17 cellular contexts compared by ENCODE assay signal in genomic region chr11:134171951-134172350, GRCh38. TPM values are rescaled to one million over a fixed set of nuclear protein-coding genes. Genes with fewer than 3 reads are reported as not detected.
A peak's percentile ranks its signal among the peaks of the same experiment; 100 is the strongest.
DNase-seq lines count a peak whose midpoint lies in the region; ATAC-seq and TF ChIP-seq lines count a peak whose summit lies in the region.
"Had no signal": no experiment of that assay in that cellular context is flagged by ENCODE, and none has a peak within 500 bp of the region (broad histone marks: within the 10 kb centered on the region; RNA-seq: fewer than 3 reads in every experiment).

No MANE protein-coding gene starts in this region.

- H3K27me3 Mint-ChIP-seq in activated naive CD8-positive, alpha-beta T cell: no peaks in the 10 kb centered on the region
- H3K27me3 Mint-ChIP-seq in activated naive CD8-positive, alpha-beta T cell treated with anti-CD3 and anti-CD28 coated beads for 36 hours: no peaks in the 10 kb centered on the region
- no peaks in the 10 kb centered on the region for H3K27me3 Mint-ChIP-seq in activated T-helper 17 cell treated with anti-CD3 and anti-CD28 coated beads, Interleukin-2, amount 50 U/mL, for 72 hours
- peaks cover 14% of the 10 kb centered on the region for H3K27me3 Mint-ChIP-seq in endothelial cell (ENCODE audit: unreplicated experiment)
- H3K27me3 Mint-ChIP-seq: CD4-positive, CD25-positive, alpha-beta regulatory T cell; CD8-positive, alpha-beta memory T cell had no signal

- H3K36me3 Mint-ChIP-seq in activated naive CD8-positive, alpha-beta T cell: peaks cover 11% of the 10 kb centered on the region
- H3K36me3 Mint-ChIP-seq in activated naive CD8-positive, alpha-beta T cell treated with anti-CD3 and anti-CD28 coated beads for 36 hours: peaks cover 27% of the 10 kb centered on the region
- peaks cover 98% of the 10 kb centered on the region for H3K36me3 Mint-ChIP-seq in activated T-helper 17 cell treated with anti-CD3 and anti-CD28 coated beads, Interleukin-2, amount 50 U/mL, for 72 hours (ENCODE audit: low read depth)
- peaks cover 92% of the 10 kb centered on the region for H3K36me3 Mint-ChIP-seq in endothelial cell (ENCODE audit: low read depth, unreplicated experiment)

- ATAC-seq in activated T-helper 17 cell treated with anti-CD3 and anti-CD28 coated beads, Interleukin-2, amount 50 U/mL, for 72 hours (replicated peaks): no peak
- no peak for ATAC-seq in HG02938 (IDR thresholded peaks at IDR 0.05; ENCODE audit: unreplicated experiment)

- no peaks in the 10 kb centered on the region for H3K4me1 Mint-ChIP-seq in activated naive CD8-positive, alpha-beta T cell (ENCODE audit: low read depth)
- H3K4me1 Mint-ChIP-seq in activated naive CD8-positive, alpha-beta T cell treated with anti-CD3 and anti-CD28 coated beads for 36 hours: no peaks in the 10 kb centered on the region
- H3K4me1 Mint-ChIP-seq in activated T-helper 17 cell treated with anti-CD3 and anti-CD28 coated beads, Interleukin-2, amount 50 U/mL, for 72 hours: no peaks in the 10 kb centered on the region
- H3K4me1 Mint-ChIP-seq in endothelial cell (ENCODE audit: unreplicated experiment): no peaks in the 10 kb centered on the region
- H3K4me1 Mint-ChIP-seq: CD4-positive, CD25-positive, alpha-beta regulatory T cell; CD8-positive, alpha-beta memory T cell had no signal

- TF ChIP-seq CTCF in endothelial cell (IDR thresholded peaks at IDR 0.05; ENCODE audit: unreplicated experiment): no peak

- peak overlapping the region; percentile 9 for H3K27ac Mint-ChIP-seq in activated naive CD8-positive, alpha-beta T cell
- H3K27ac Mint-ChIP-seq in activated naive CD8-positive, alpha-beta T cell treated with anti-CD3 and anti-CD28 coated beads for 36 hours: no peak overlapping the region
- peak overlapping the region; percentile 66 for H3K27ac Mint-ChIP-seq in activated T-helper 17 cell treated with anti-CD3 and anti-CD28 coated beads, Interleukin-2, amount 50 U/mL, for 72 hours
- peak overlapping the region; percentile 64 for H3K27ac Mint-ChIP-seq in endothelial cell (ENCODE audit: unreplicated experiment)

- H3K4me3 Mint-ChIP-seq in activated naive CD8-positive, alpha-beta T cell: no peak overlapping the region
- no peak overlapping the region for H3K4me3 Mint-ChIP-seq in activated naive CD8-positive, alpha-beta T cell treated with anti-CD3 and anti-CD28 coated beads for 36 hours
- no peak overlapping the region for H3K4me3 Mint-ChIP-seq in activated T-helper 17 cell treated with anti-CD3 and anti-CD28 coated beads, Interleukin-2, amount 50 U/mL, for 72 hours
- H3K4me3 Mint-ChIP-seq in endothelial cell (ENCODE audit: unreplicated experiment): peak overlapping the region; percentile 84
- H3K4me3 Mint-ChIP-seq: CD4-positive, CD25-positive, alpha-beta regulatory T cell; CD8-positive, alpha-beta memory T cell had no signal

- no peak for DNase-seq in activated naive CD8-positive, alpha-beta T cell treated with anti-CD3 and anti-CD28 coated beads for 36 hours
- DNase-seq in endothelial cell (ENCODE audit: low spot score): no peak
- DNase-seq in HCEC 1CT: no peak
- DNase-seq: ACHN; BE2C; C1 segment of cervical spinal cord; CD4-positive, CD25-positive, alpha-beta regulatory T cell; CD8-positive, alpha-beta memory T cell; COR-L47; DMS 273 treated with DMSO at 0.1 percent for 48 hours; DMS53; DND-41; EL; IMR-90 had no signal

- H3K9me3 Mint-ChIP-seq in activated naive CD8-positive, alpha-beta T cell (ENCODE audit: low read depth): no peaks in the 10 kb centered on the region
- no peaks in the 10 kb centered on the region for H3K9me3 Mint-ChIP-seq in activated naive CD8-positive, alpha-beta T cell treated with anti-CD3 and anti-CD28 coated beads for 36 hours
- H3K9me3 Mint-ChIP-seq in activated T-helper 17 cell treated with anti-CD3 and anti-CD28 coated beads, Interleukin-2, amount 50 U/mL, for 72 hours: no peaks in the 10 kb centered on the region
- peaks cover 19% of the 10 kb centered on the region for H3K9me3 Mint-ChIP-seq in endothelial cell (ENCODE audit: unreplicated experiment)
- H3K9me3 Mint-ChIP-seq: CD8-positive, alpha-beta memory T cell had no signal

RNA-seq across cellular contexts. Expression of gene NCAPD3, which starts 51.8 kb away (rescaled TPM):
- 10 to 100 TPM; 93.4 to 96.7 TPM for total RNA-seq in activated naive CD8-positive, alpha-beta T cell treated with anti-CD3 and anti-CD28 coated beads for 36 hours
- total RNA-seq in activated T-helper 17 cell treated with anti-CD3 and anti-CD28 coated beads, Interleukin-2, amount 50 U/mL, for 72 hours: 100 to 1,000 TPM in 1 of 2 donors, 10 to 100 TPM in 1; 77.5 to 103 TPM
- 25.4 TPM for total RNA-seq in endothelial cell (ENCODE audit: unreplicated experiment)

RNA-seq across cellular contexts. Expression of gene VPS26B, which starts 52.5 kb away (rescaled TPM):
- total RNA-seq in activated naive CD8-positive, alpha-beta T cell treated with anti-CD3 and anti-CD28 coated beads for 36 hours: 10 to 100 TPM; 28.8 to 30.3 TPM
- total RNA-seq in activated T-helper 17 cell treated with anti-CD3 and anti-CD28 coated beads, Interleukin-2, amount 50 U/mL, for 72 hours: 10 to 100 TPM; 36.6 to 40.7 TPM
- 132 TPM for total RNA-seq in endothelial cell (ENCODE audit: unreplicated experiment)
